In the genomic region with DNA sequence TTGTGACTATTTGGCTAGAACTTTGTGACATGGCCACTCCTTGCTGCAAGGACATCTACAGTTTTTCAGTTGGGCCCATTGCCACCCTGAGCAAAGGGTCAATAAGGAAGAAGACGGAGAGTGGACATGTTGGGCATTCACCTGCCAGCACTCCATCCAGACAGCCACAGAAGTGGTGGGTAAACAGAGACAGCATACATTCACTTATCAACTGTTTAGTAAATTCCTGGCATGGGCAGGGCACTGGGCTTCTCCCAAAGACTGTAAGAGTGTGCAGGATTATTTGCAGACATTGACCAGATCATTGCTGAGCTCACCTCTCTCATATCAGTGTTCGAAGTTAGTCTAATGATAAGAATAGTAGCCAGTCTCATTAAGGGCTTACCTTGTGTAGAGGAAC, we compare ENCODE assay signal across 33 cellular contexts. TPM values are rescaled to one million over a fixed set of nuclear protein-coding genes. Genes with fewer than 3 reads are reported as not detected.
A peak's percentile ranks its signal among the peaks of the same experiment; 100 is the strongest.
DNase-seq lines count a peak whose midpoint lies in the region; ATAC-seq and TF ChIP-seq lines count a peak whose summit lies in the region.
"Had no signal": no experiment of that assay in that cellular context is flagged by ENCODE, and none has a peak within 500 bp of the region (broad histone marks: within the 10 kb centered on the region; RNA-seq: fewer than 3 reads in every experiment).

No MANE protein-coding gene starts in this region.

- H3K4me2 ChIP-seq in smooth muscle cell, result no peak overlapping the region

- no peak overlapping the region for H2AFZ ChIP-seq in smooth muscle cell (ENCODE audit: low read depth)
- H2AFZ ChIP-seq: GM23248 had no signal

- no peaks in the 10 kb centered on the region for H3F3A ChIP-seq in smooth muscle cell (ENCODE audit: low read depth)

- 20% methylated on average over 2 of the region's 2 CpGs for WGBS in right lobe of liver (ENCODE audit: insufficient coverage, low coverage, low lambda C conversion rate, missing lambda C conversion rate)
- 87 to 94% (median 93%) methylated on average over 2 of the region's 2 CpGs for WGBS in spleen, 5 donors
- WGBS in smooth muscle cell (ENCODE audit: low lambda C conversion rate), result 96% methylated on average over 2 of the region's 2 CpGs

- TF ChIP-seq CTCF in activated B cell treated with CpG ODN at 0.5 μM for 24 hours (IDR thresholded peaks at IDR 0.05), result no peak
- no peak for TF ChIP-seq CTCF in right lobe of liver (IDR thresholded peaks at IDR 0.05)
- no peak for TF ChIP-seq CTCF in spleen (IDR thresholded peaks at IDR 0.05 in 8 of 11, conservative IDR thresholded peaks at IDR 0.05 in 3 of 11)
- no peak for TF ChIP-seq CTCF in smooth muscle cell (IDR thresholded peaks at IDR 0.05; ENCODE audit: borderline replicate concordance, insufficient read depth, poor library complexity, severe bottlenecking)

- H3K9me3 Mint-ChIP-seq in activated B cell treated with CpG ODN at 0.5 μM for 24 hours, result peaks cover 3% of the 10 kb centered on the region
- H3K9me3 Mint-ChIP-seq: central memory CD8-positive, alpha-beta T cell; natural killer cell treated with Interleukin-12 subunit alpha and Interleukin-12 subunit beta and Interleukin-15 and Interleukin-18, amount 100 ng/mL, for 72 hours had no signal

- no peak overlapping the region for H3K4me3 Mint-ChIP-seq in activated B cell treated with CpG ODN at 0.5 μM for 24 hours
- H3K4me3 Mint-ChIP-seq: activated CD8-positive, alpha-beta T cell treated with anti-CD3 and anti-CD28 coated beads for 36 hours; activated naive CD4-positive, alpha-beta T cell treated with anti-CD3 and anti-CD28 coated beads for 36 hours; central memory CD8-positive, alpha-beta T cell; natural killer cell treated with Interleukin-12 subunit alpha and Interleukin-12 subunit beta and Interleukin-15 and Interleukin-18, amount 100 ng/mL, for 72 hours; T-helper 2 cell treated with Interferon-gamma antibody and Interleukin-4, amounts not matched to agents 5 μg/mL and 100 μg/mL, for 36 hours had no signal

- peaks cover 40% of the 10 kb centered on the region for H3K36me3 Mint-ChIP-seq in activated B cell treated with CpG ODN at 0.5 μM for 24 hours (ENCODE audit: low read depth)
- H3K36me3 Mint-ChIP-seq: natural killer cell treated with Interleukin-12 subunit alpha and Interleukin-12 subunit beta and Interleukin-15 and Interleukin-18, amount 100 ng/mL, for 72 hours had no signal

- H3K27ac Mint-ChIP-seq in activated B cell treated with CpG ODN at 0.5 μM for 24 hours, result peak overlapping the region; percentile 63
- H3K27ac Mint-ChIP-seq: activated CD8-positive, alpha-beta T cell treated with anti-CD3 and anti-CD28 coated beads for 36 hours; activated naive CD4-positive, alpha-beta T cell treated with anti-CD3 and anti-CD28 coated beads for 36 hours; natural killer cell treated with Interleukin-12 subunit alpha and Interleukin-12 subunit beta and Interleukin-15 and Interleukin-18, amount 100 ng/mL, for 72 hours; T-helper 2 cell treated with Interferon-gamma antibody and Interleukin-4, amounts not matched to agents 5 μg/mL and 100 μg/mL, for 36 hours had no signal

- TF ChIP-seq POLR2A in right lobe of liver (IDR thresholded peaks at IDR 0.05) (no peak), spleen (IDR thresholded peaks at IDR 0.05) (no peak)

- H3K4me3 ChIP-seq in right lobe of liver (no peak overlapping the region), spleen (no peak overlapping the region), smooth muscle cell (no peak overlapping the region)
- H3K4me3 ChIP-seq: dorsolateral prefrontal cortex, esophagus squamous epithelium, GM23248, vagina had no signal

- no peaks in the 10 kb centered on the region for H3K27me3 ChIP-seq in right lobe of liver
- no peaks in the 10 kb centered on the region for H3K27me3 ChIP-seq in spleen (replicated peaks in 1 of 7)
- no peaks in the 10 kb centered on the region for H3K27me3 ChIP-seq in smooth muscle cell (ENCODE audit: low read depth)
- H3K27me3 ChIP-seq: dorsolateral prefrontal cortex, esophagus squamous epithelium, foreskin keratinocyte, vagina had no signal

- H3K27me3 Mint-ChIP-seq in activated B cell treated with CpG ODN at 0.5 μM for 24 hours, result no peaks in the 10 kb centered on the region
- H3K27me3 Mint-ChIP-seq: activated CD8-positive, alpha-beta T cell treated with anti-CD3 and anti-CD28 coated beads for 36 hours; central memory CD8-positive, alpha-beta T cell; natural killer cell treated with Interleukin-12 subunit alpha and Interleukin-12 subunit beta and Interleukin-15 and Interleukin-18, amount 100 ng/mL, for 72 hours had no signal

- H3K36me3 ChIP-seq in right lobe of liver, result peaks cover 0 to 3% (median 0%) of the 10 kb centered on the region in 4 donors
- H3K36me3 ChIP-seq in spleen, result peaks cover 0 to 24% (median 0%) of the 10 kb centered on the region in 6 donors
- no peaks in the 10 kb centered on the region for H3K36me3 ChIP-seq in smooth muscle cell (ENCODE audit: low read depth)
- H3K36me3 ChIP-seq: esophagus squamous epithelium had no signal

- H3K4me1 ChIP-seq in right lobe of liver (peaks cover 0 to 44% (median 20%) of the 10 kb centered on the region in 4 donors), spleen (peaks cover 12 to 60% (median 29%) of the 10 kb centered on the region in 6 donors), smooth muscle cell (ENCODE audit: low read depth) (peaks cover 23% of the 10 kb centered on the region)

- peaks cover 84% of the 10 kb centered on the region for H3K4me1 Mint-ChIP-seq in activated B cell treated with CpG ODN at 0.5 μM for 24 hours

- peaks cover 20% of the 10 kb centered on the region for H4K20me1 ChIP-seq in smooth muscle cell (ENCODE audit: low read depth)

- H3K9me3 ChIP-seq in right lobe of liver (peaks cover 0 to 4% (median 0%) of the 10 kb centered on the region in 4 donors), spleen (peaks cover 3 to 18% (median 13%) of the 10 kb centered on the region in 8 donors), smooth muscle cell (replicated peaks; ENCODE audit: low read depth) (no peaks in the 10 kb centered on the region)

- DNase-seq in HuH-7 (ENCODE audit: low spot score) (peak; percentile 64), activated B cell treated with CpG ODN at 0.5 μM for 24 hours (no peak), right lobe of liver (peak; percentile 51 to 63 (median 58)), spleen (peak; percentile 7), smooth muscle cell (lab: John Stamatoyannopoulos, UW; ENCODE audit: unreplicated experiment) (no peak), AML-193 (lab: John Stamatoyannopoulos, UW) (no peak)
- DNase-seq: ACHN; activated CD8-positive, alpha-beta memory T cell treated with anti-CD3 and anti-CD28 coated beads, Interleukin-2, amount 50 U/mL, for 48 hours; activated CD8-positive, alpha-beta T cell treated with anti-CD3 and anti-CD28 coated beads for 36 hours; activated naive CD4-positive, alpha-beta T cell treated with anti-CD3 and anti-CD28 coated beads for 36 hours; DMS153; dorsolateral prefrontal cortex; esophagus squamous epithelium; foreskin keratinocyte; GM23248; islet precursor cell; NCI-H1092; NCI-H1694 treated with DMSO at 0.1 percent for 48 hours; NCI-H526; occipital lobe; PC-3; stimulated activated naive CD4-positive, alpha-beta T cell treated with Interleukin-2 at 50 U/mL for 16 hours had no signal

- intact Hi-C loops in activated B cell treated with CpG ODN at 0.5 μM for 24 hours (cut with micrococcal nuclease), result no loop called here
- intact Hi-C loops in right lobe of liver (cut with DNase I), result no loop called here
- intact Hi-C loops in spleen (cut with DNase I; ENCODE audit: low total_unique reads), result no loop called here

- no peak overlapping the region for H3K9ac ChIP-seq in smooth muscle cell (ENCODE audit: low read depth)
- H3K9ac ChIP-seq: GM23248 had no signal

- CTCF ChIA-PET in activated B cell treated with CpG ODN at 0.5 μM for 24 hours (lab: Charles Lee), result no interaction called here

- H3K27ac ChIP-seq in right lobe of liver (peak overlapping the region in 1 of 3 donors; percentile 19), spleen (no peak overlapping the region), smooth muscle cell (ENCODE audit: low read depth) (no peak overlapping the region)
- H3K27ac ChIP-seq: dorsolateral prefrontal cortex, esophagus squamous epithelium, foreskin keratinocyte, GM23248, vagina had no signal

- no peak for ATAC-seq in activated B cell treated with CpG ODN at 0.5 μM for 24 hours (ENCODE audit: low read depth)
- peak; percentile 42 to 65 (median 58) for ATAC-seq in right lobe of liver
- no peak for ATAC-seq in activated CD4-positive, CD25-positive, alpha-beta regulatory T cell treated with anti-CD3 and anti-CD28 coated beads, Interleukin-2, amount 50 U/mL, for 24 hours
- ATAC-seq in GM21367 (IDR thresholded peaks at IDR 0.05; ENCODE audit: unreplicated experiment), result no peak
- ATAC-seq: activated CD8-positive, alpha-beta T cell treated with anti-CD3 and anti-CD28 coated beads for 36 hours; foreskin keratinocyte; natural killer cell treated with Interleukin-12 subunit alpha and Interleukin-12 subunit beta and Interleukin-15 and Interleukin-18, amount 100 ng/mL, for 72 hours; PC-3; Right ventricle myocardium inferior had no signal

- POLR2A ChIA-PET in activated B cell treated with CpG ODN at 0.5 μM for 24 hours (lab: Charles Lee), result no interaction called here

- no peaks in the 10 kb centered on the region for H3K79me2 ChIP-seq in smooth muscle cell (ENCODE audit: low read depth)

RNA-seq across cellular contexts. Expression of a gene that starts 29.2 kb away (rescaled TPM):
- total RNA-seq in activated B cell treated with CpG ODN at 0.5 μM for 24 hours, result 120 and 145 TPM in 2 replicates
- total RNA-seq in right lobe of liver, result 10 to 100 TPM in 5 of 6 experiments, 1 to 10 TPM in 1; 9.1 to 20.4 (median 14.9) TPM
- total RNA-seq in spleen, result 10 to 100 TPM; 35.9 to 62.6 (median 45.1) TPM
- 10 to 100 TPM in 1 of 3 donors, 1 to 10 TPM in 2; 5.4 to 13.4 (median 5.4) TPM for polyA plus RNA-seq in spleen
- total RNA-seq in smooth muscle cell, result 5.5 and 7.6 TPM in 2 replicates
- 6.5 and 7.0 TPM in 2 replicates for polyA plus RNA-seq in smooth muscle cell

RNA-seq across cellular contexts. Expression of a gene that starts 29.8 kb away (rescaled TPM):
- total RNA-seq in activated B cell treated with CpG ODN at 0.5 μM for 24 hours (not detected in 2 replicates), right lobe of liver (not detected), spleen (not detected), smooth muscle cell (not detected in 2 replicates)
- polyA plus RNA-seq in spleen (not detected), smooth muscle cell (not detected in 2 replicates)
- total RNA-seq: activated CD8-positive, alpha-beta T cell treated with anti-CD3 and anti-CD28 coated beads for 36 hours; activated naive CD4-positive, alpha-beta T cell treated with anti-CD3 and anti-CD28 coated beads for 36 hours; esophagus squamous epithelium; foreskin keratinocyte; GM23248; lower leg skin; natural killer cell treated with Interleukin-12 subunit alpha and Interleukin-12 subunit beta and Interleukin-15 and Interleukin-18, amount 100 ng/mL, for 72 hours; occipital lobe; PC-3; Right ventricle myocardium inferior; temporal lobe; vagina had no signal
- polyA plus RNA-seq: adipose tissue, BJ, foreskin keratinocyte, GM23248 had no signal

Comparison
In these comparisons a context has a peak if more than half of its experiments do, and no peak if none do; other contexts are left out.
1. DNase-seq: peak in HuH-7 (single experiment), right lobe of liver (3 of 3) and spleen (single experiment); none in activated B cell treated with CpG ODN at 0.5 μM for 24 hours (single experiment), smooth muscle cell (single experiment) and AML-193 (0 of 2).
2. ATAC-seq: peak in right lobe of liver (4 of 4); none in activated B cell treated with CpG ODN at 0.5 μM for 24 hours (single experiment), activated CD4-positive, CD25-positive, alpha-beta regulatory T cell treated with anti-CD3 and anti-CD28 coated beads, Interleukin-2, amount 50 U/mL, for 24 hours (0 of 2) and GM21367 (single experiment).